ENCODE assay signal across 8 cellular contexts in genomic region chr9:128127568-128127989, GRCh38. TPM values are rescaled to one million over a fixed set of nuclear protein-coding genes. Genes with fewer than 3 reads are reported as not detected.
DNase-seq lines count a peak whose midpoint lies in the region; ATAC-seq and TF ChIP-seq lines count a peak whose summit lies in the region.

Gene PTGES2, minus strand, starts transcription at chr9:128127729. Its CDS starts 12 bp downstream, at chr9:128127717.

- peak; percentile 92 for DNase-seq in activated naive CD8-positive, alpha-beta T cell treated with anti-CD3 and anti-CD28 coated beads, Interleukin-2, amount 10 ng/mL, durations not matched to agents 7 days and 5 days
- peak; percentile 89 to 91 for DNase-seq in cardiac muscle cell (ENCODE audit: low read depth in 1 of 2, low spot score in 1 of 2)
- peak; percentile 77 to 88 for DNase-seq in tibial artery

- POLR2A ChIA-PET in activated naive CD8-positive, alpha-beta T cell treated with anti-CD3 and anti-CD28 coated beads, Interleukin-2, amount 10 ng/mL, durations not matched to agents 7 days and 5 days (lab: Charles Lee), result interaction anchor here (0.6 to 1.1 kb wide), 3 partner anchors 10 to 165 kb away, joined by 3 to 7 read pairs (median 3); no protein-coding TSS in a partner anchor

- no peaks in the 10 kb centered on the region; the same call in 1 of the 2 replicates for H3K9me3 ChIP-seq in ES-I3 (ENCODE audit: control insufficient read depth, insufficient read depth, low read length)
- H3K9me3 ChIP-seq in KOPT-K1 (ENCODE audit: insufficient read depth, low read length, poor library complexity, severe bottlenecking), result no peaks in the 10 kb centered on the region
- H3K9me3 ChIP-seq in SU-DHL-6 (ENCODE audit: insufficient read depth, low read length), result no peaks in the 10 kb centered on the region
- H3K9me3 ChIP-seq in cardiac muscle cell (ENCODE audit: low read depth), result no peaks in the 10 kb centered on the region
- no peaks in the 10 kb centered on the region for H3K9me3 ChIP-seq in parathyroid adenoma (ENCODE audit: control insufficient read depth, low read length)
- no peaks in the 10 kb centered on the region for H3K9me3 ChIP-seq in tibial artery

- H3K36me3 Mint-ChIP-seq in activated naive CD8-positive, alpha-beta T cell treated with anti-CD3 and anti-CD28 coated beads, Interleukin-2, amount 10 ng/mL, durations not matched to agents 7 days and 5 days, result peaks cover 4% of the 10 kb centered on the region

- peaks cover 23% of the 10 kb centered on the region for H3K4me1 Mint-ChIP-seq in activated naive CD8-positive, alpha-beta T cell treated with anti-CD3 and anti-CD28 coated beads, Interleukin-2, amount 10 ng/mL, durations not matched to agents 7 days and 5 days

- H3K4me3 Mint-ChIP-seq in activated naive CD8-positive, alpha-beta T cell treated with anti-CD3 and anti-CD28 coated beads, Interleukin-2, amount 10 ng/mL, durations not matched to agents 7 days and 5 days, result peak within 1 kb of the TSS; percentile 96

- TF ChIP-seq CTCF in SU-DHL-6 (IDR thresholded peaks at IDR 0.05; ENCODE audit: insufficient read depth, low read length, poor library complexity, severe bottlenecking) (no peak), cardiac muscle cell (IDR thresholded peaks at IDR 0.05; ENCODE audit: low read depth, low read length) (no peak), parathyroid adenoma (IDR thresholded peaks at IDR 0.05) (no peak), tibial artery (IDR thresholded peaks at IDR 0.05) (no peak)

- H3K79me2 ChIP-seq in SU-DHL-6 (ENCODE audit: insufficient read depth, low read length), result peaks cover 20% of the 10 kb centered on the region
- H3K79me2 ChIP-seq in parathyroid adenoma, result no peaks in the 10 kb centered on the region

- intact Hi-C loops in tibial artery (cut with DNase I; ENCODE audit: low total_unique reads), result no loop called here

- H3K36me3 ChIP-seq in ES-I3 (ENCODE audit: insufficient read depth, low read length), result peaks cover 3% of the 10 kb centered on the region; the same call in 1 of the 2 replicates
- peaks cover 34% of the 10 kb centered on the region; the same call in 1 of the 2 replicates for H3K36me3 ChIP-seq in KOPT-K1 (ENCODE audit: insufficient read depth, low read length)
- H3K36me3 ChIP-seq in SU-DHL-6 (ENCODE audit: low read length), result no peaks in the 10 kb centered on the region
- H3K36me3 ChIP-seq in cardiac muscle cell, result peaks cover 12% of the 10 kb centered on the region
- H3K36me3 ChIP-seq in parathyroid adenoma (ENCODE audit: control insufficient read depth, insufficient read depth, low read length), result no peaks in the 10 kb centered on the region
- H3K36me3 ChIP-seq in tibial artery, result peaks cover 1 to 23% (median 21%) of the 10 kb centered on the region in 3 donors

- H2AFZ ChIP-seq in SU-DHL-6 (ENCODE audit: low read depth, low read length, severe bottlenecking) (peak within 1 kb of the TSS; percentile 94), parathyroid adenoma (peak within 1 kb of the TSS; percentile 96)

- ATAC-seq in GM21737 (IDR thresholded peaks at IDR 0.05; ENCODE audit: unreplicated experiment), result peak; percentile 68
- peak; percentile 69 for ATAC-seq in activated naive CD8-positive, alpha-beta T cell treated with anti-CD3 and anti-CD28 coated beads, Interleukin-2, amount 10 ng/mL, durations not matched to agents 7 days and 5 days (ENCODE audit: low read depth)

- peak within 1 kb of the TSS; percentile 95 for H3K27ac Mint-ChIP-seq in activated naive CD8-positive, alpha-beta T cell treated with anti-CD3 and anti-CD28 coated beads, Interleukin-2, amount 10 ng/mL, durations not matched to agents 7 days and 5 days

- H3F3A ChIP-seq in SU-DHL-6 (ENCODE audit: insufficient read depth), result no peaks in the 10 kb centered on the region

- H4K20me1 ChIP-seq in SU-DHL-6 (ENCODE audit: low read depth, low read length), result no peaks in the 10 kb centered on the region; the same call in 1 of the 2 replicates

- peak within 1 kb of the TSS; percentile 84 for H3K4me2 ChIP-seq in SU-DHL-6 (ENCODE audit: low read depth, low read length, poor library complexity, severe bottlenecking)
- H3K4me2 ChIP-seq in parathyroid adenoma (ENCODE audit: low read length), result peak within 1 kb of the TSS; percentile 100

- no peaks in the 10 kb centered on the region for H3K9me3 Mint-ChIP-seq in activated naive CD8-positive, alpha-beta T cell treated with anti-CD3 and anti-CD28 coated beads, Interleukin-2, amount 10 ng/mL, durations not matched to agents 7 days and 5 days

- no peaks in the 10 kb centered on the region for H3K9me2 ChIP-seq in SU-DHL-6 (replicated peaks; ENCODE audit: insufficient read depth, low read length)

- peaks cover 12% of the 10 kb centered on the region for H3K27me3 Mint-ChIP-seq in activated naive CD8-positive, alpha-beta T cell treated with anti-CD3 and anti-CD28 coated beads, Interleukin-2, amount 10 ng/mL, durations not matched to agents 7 days and 5 days

- H3K27me3 ChIP-seq in SU-DHL-6 (ENCODE audit: low read length) (no peaks in the 10 kb centered on the region), cardiac muscle cell (no peaks in the 10 kb centered on the region), parathyroid adenoma (ENCODE audit: control insufficient read depth, insufficient read depth, low read length) (no peaks in the 10 kb centered on the region), tibial artery (peaks cover 0 to 6% of the 10 kb centered on the region in 2 donors)

- H3K9ac ChIP-seq in ES-I3 (ENCODE audit: low read depth, low read length) (peak within 1 kb of the TSS; percentile 92), SU-DHL-6 (ENCODE audit: low read length) (peak within 1 kb of the TSS; percentile 92), parathyroid adenoma (peak within 1 kb of the TSS; percentile 55)

- peaks cover 6% of the 10 kb centered on the region for H3K4me1 ChIP-seq in ES-I3 (ENCODE audit: insufficient read depth, low read length)
- H3K4me1 ChIP-seq in cardiac muscle cell (ENCODE audit: low read depth), result peaks cover 4% of the 10 kb centered on the region
- H3K4me1 ChIP-seq in parathyroid adenoma, result no peaks in the 10 kb centered on the region
- peaks cover 0 to 36% (median 27%) of the 10 kb centered on the region in 4 donors for H3K4me1 ChIP-seq in tibial artery

- H3K27ac ChIP-seq in KOPT-K1 (ENCODE audit: low read depth, low read length, poor library complexity, severe bottlenecking) (peak within 1 kb of the TSS; percentile 95), SU-DHL-6 (ENCODE audit: low read depth, low read length) (peak within 1 kb of the TSS; percentile 93), cardiac muscle cell (peak within 1 kb of the TSS; percentile 96), parathyroid adenoma (peak within 1 kb of the TSS; percentile 93), tibial artery (peak within 1 kb of the TSS; percentile 89 to 91)

- peak within 1 kb of the TSS; percentile 91 for H3K4me3 ChIP-seq in SU-DHL-6 (ENCODE audit: insufficient read depth, low read length, poor library complexity, severe bottlenecking)
- peak within 1 kb of the TSS; percentile 97 for H3K4me3 ChIP-seq in cardiac muscle cell
- peak within 1 kb of the TSS; percentile 94 for H3K4me3 ChIP-seq in parathyroid adenoma (ENCODE audit: low read depth, low read length)
- H3K4me3 ChIP-seq in tibial artery, result peak within 1 kb of the TSS; percentile 74 to 97

RNA-seq across cellular contexts. Expression of gene PTGES2, which starts in this region (rescaled TPM):
- 10 to 100 TPM; 51.8 to 53.2 TPM for total RNA-seq in activated naive CD8-positive, alpha-beta T cell treated with anti-CD3 and anti-CD28 coated beads, Interleukin-2, amount 10 ng/mL, durations not matched to agents 7 days and 5 days
- 132 and 141 TPM in 2 replicates for total RNA-seq in cardiac muscle cell
- 206 and 240 TPM in 2 replicates for polyA plus RNA-seq in cardiac muscle cell

Comparison
In these comparisons a context has a peak if more than half of its experiments do, and no peak if none do; other contexts are left out.
1. Peak in every context shown above with its lines: DNase-seq, ATAC-seq, H3K4me3 ChIP-seq and H3K27ac ChIP-seq.